Comparison of ENCODE assay signal across 1 cellular context in the genomic region with DNA sequence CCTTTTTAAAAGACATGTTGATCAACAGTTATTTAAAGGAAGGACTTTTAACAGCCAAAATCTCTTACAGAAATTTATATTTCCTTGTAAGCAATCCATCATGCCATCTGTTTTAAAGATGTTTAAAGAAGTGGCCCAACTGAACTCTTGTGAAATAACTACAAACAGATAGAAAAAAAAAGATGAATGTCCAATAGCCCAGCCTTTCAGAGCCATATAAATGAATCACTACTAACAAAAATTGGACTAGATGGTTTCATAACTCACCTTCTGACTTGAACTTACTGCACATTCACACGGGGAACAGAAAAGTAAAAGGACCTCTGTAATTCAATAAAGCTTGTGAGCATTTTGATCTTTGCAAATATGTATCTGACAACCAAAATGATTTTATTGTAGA.
TF ChIP-seq lines count a peak whose summit lies in the region.

No MANE protein-coding gene starts in this region.

TF ChIP-seq in GM23338, 12 proteins besides CTCF, POLR2A, EP300 and RAD21 (continued from another document):
- TF ChIP-seq, protein P1, sequence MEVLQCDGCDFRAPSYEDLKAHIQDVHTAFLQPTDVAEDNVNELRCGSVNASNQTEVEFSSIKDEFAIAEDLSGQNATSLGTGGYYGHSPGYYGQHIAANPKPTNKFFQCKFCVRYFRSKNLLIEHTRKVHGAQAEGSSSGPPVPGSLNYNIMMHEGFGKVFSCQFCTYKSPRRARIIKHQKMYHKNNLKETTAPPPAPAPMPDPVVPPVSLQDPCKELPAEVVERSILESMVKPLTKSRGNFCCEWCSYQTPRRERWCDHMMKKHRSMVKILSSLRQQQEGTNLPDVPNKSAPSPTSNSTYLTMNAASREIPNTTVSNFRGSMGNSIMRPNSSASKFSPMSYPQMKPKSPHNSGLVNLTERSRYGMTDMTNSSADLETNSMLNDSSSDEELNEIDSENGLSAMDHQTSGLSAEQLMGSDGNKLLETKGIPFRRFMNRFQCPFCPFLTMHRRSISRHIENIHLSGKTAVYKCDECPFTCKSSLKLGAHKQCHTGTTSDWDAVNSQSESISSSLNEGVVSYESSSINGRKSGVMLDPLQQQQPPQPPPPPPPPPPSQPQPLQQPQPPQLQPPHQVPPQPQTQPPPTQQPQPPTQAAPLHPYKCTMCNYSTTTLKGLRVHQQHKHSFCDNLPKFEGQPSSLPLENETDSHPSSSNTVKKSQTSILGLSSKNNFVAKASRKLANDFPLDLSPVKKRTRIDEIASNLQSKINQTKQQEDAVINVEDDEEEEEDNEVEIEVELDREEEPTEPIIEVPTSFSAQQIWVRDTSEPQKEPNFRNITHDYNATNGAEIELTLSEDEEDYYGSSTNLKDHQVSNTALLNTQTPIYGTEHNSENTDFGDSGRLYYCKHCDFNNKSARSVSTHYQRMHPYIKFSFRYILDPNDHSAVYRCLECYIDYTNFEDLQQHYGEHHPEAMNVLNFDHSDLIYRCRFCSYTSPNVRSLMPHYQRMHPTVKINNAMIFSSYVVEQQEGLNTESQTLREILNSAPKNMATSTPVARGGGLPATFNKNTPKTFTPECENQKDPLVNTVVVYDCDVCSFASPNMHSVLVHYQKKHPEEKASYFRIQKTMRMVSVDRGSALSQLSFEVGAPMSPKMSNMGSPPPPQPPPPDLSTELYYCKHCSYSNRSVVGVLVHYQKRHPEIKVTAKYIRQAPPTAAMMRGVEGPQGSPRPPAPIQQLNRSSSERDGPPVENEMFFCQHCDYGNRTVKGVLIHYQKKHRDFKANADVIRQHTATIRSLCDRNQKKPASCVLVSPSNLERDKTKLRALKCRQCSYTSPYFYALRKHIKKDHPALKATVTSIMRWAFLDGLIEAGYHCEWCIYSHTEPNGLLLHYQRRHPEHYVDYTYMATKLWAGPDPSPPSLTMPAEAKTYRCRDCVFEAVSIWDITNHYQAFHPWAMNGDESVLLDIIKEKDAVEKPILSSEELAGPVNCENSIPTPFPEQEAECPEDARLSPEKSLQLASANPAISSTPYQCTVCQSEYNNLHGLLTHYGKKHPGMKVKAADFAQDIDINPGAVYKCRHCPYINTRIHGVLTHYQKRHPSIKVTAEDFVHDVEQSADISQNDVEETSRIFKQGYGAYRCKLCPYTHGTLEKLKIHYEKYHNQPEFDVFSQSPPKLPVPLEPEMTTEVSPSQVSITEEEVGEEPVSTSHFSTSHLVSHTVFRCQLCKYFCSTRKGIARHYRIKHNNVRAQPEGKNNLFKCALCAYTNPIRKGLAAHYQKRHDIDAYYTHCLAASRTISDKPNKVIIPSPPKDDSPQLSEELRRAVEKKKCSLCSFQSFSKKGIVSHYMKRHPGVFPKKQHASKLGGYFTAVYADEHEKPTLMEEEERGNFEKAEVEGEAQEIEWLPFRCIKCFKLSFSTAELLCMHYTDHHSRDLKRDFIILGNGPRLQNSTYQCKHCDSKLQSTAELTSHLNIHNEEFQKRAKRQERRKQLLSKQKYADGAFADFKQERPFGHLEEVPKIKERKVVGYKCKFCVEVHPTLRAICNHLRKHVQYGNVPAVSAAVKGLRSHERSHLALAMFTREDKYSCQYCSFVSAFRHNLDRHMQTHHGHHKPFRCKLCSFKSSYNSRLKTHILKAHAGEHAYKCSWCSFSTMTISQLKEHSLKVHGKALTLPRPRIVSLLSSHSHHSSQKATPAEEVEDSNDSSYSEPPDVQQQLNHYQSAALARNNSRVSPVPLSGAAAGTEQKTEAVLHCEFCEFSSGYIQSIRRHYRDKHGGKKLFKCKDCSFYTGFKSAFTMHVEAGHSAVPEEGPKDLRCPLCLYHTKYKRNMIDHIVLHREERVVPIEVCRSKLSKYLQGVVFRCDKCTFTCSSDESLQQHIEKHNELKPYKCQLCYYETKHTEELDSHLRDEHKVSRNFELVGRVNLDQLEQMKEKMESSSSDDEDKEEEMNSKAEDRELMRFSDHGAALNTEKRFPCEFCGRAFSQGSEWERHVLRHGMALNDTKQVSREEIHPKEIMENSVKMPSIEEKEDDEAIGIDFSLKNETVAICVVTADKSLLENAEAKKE (CRISPR knock-in tag; IDR thresholded peaks at IDR 0.05): no peak
- TF ChIP-seq, protein P2, sequence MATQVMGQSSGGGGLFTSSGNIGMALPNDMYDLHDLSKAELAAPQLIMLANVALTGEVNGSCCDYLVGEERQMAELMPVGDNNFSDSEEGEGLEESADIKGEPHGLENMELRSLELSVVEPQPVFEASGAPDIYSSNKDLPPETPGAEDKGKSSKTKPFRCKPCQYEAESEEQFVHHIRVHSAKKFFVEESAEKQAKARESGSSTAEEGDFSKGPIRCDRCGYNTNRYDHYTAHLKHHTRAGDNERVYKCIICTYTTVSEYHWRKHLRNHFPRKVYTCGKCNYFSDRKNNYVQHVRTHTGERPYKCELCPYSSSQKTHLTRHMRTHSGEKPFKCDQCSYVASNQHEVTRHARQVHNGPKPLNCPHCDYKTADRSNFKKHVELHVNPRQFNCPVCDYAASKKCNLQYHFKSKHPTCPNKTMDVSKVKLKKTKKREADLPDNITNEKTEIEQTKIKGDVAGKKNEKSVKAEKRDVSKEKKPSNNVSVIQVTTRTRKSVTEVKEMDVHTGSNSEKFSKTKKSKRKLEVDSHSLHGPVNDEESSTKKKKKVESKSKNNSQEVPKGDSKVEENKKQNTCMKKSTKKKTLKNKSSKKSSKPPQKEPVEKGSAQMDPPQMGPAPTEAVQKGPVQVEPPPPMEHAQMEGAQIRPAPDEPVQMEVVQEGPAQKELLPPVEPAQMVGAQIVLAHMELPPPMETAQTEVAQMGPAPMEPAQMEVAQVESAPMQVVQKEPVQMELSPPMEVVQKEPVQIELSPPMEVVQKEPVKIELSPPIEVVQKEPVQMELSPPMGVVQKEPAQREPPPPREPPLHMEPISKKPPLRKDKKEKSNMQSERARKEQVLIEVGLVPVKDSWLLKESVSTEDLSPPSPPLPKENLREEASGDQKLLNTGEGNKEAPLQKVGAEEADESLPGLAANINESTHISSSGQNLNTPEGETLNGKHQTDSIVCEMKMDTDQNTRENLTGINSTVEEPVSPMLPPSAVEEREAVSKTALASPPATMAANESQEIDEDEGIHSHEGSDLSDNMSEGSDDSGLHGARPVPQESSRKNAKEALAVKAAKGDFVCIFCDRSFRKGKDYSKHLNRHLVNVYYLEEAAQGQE (IDR thresholded peaks at IDR 0.05; ENCODE audit: unreplicated experiment): no peak
- TF ChIP-seq NANOG (IDR thresholded peaks at IDR 0.05; ENCODE audit: borderline replicate concordance) (no peak), JUNB (IDR thresholded peaks at IDR 0.05; ENCODE audit: unreplicated experiment) (no peak)
- TF ChIP-seq, protein P3, sequence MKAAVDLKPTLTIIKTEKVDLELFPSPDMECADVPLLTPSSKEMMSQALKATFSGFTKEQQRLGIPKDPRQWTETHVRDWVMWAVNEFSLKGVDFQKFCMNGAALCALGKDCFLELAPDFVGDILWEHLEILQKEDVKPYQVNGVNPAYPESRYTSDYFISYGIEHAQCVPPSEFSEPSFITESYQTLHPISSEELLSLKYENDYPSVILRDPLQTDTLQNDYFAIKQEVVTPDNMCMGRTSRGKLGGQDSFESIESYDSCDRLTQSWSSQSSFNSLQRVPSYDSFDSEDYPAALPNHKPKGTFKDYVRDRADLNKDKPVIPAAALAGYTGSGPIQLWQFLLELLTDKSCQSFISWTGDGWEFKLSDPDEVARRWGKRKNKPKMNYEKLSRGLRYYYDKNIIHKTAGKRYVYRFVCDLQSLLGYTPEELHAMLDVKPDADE (IDR thresholded peaks at IDR 0.05): no peak
